28 cellular contexts compared by ENCODE assay signal in the genomic region with DNA sequence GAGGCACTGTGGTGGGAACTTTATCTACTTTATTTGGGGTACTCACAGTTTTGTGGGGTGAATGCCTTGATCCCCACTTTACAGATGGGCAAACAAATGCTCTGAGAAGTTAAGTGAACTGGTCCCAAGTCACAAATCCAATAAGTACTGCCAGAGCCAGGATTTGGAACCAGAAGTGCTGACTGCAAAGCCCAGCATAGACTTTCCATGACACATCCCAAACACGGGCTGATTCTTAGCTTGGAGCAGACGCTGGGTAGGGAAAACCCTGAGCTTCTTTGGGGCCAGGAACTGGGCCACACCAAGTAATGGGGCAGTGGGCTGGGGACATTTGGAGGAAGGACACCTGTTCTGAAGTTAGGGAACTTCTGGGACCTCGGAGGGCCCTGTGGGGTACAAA. TPM values are rescaled to one million over a fixed set of nuclear protein-coding genes. Genes with fewer than 3 reads are reported as not detected.
DNase-seq lines count a peak whose midpoint lies in the region; ATAC-seq, FAIRE-seq and TF ChIP-seq lines count a peak whose summit lies in the region.
"Had no signal": no experiment of that assay in that cellular context is flagged by ENCODE, and none has a peak within 500 bp of the region (broad histone marks: within the 10 kb centered on the region; RNA-seq: fewer than 3 reads in every experiment).

No MANE protein-coding gene starts in this region.

- intact Hi-C loops in ascending aorta (cut with DNase I) (loop anchor here (2.0 kb wide), 1 partner anchor 90 kb away; no protein-coding TSS in a partner anchor), lower lobe of right lung (cut with DNase I) (no loop called here), Caco-2 (cut with micrococcal nuclease; ENCODE audit: unreplicated experiment) (no loop called here)

- H3K27me3 ChIP-seq in BLaER1 (no peaks in the 10 kb centered on the region), ascending aorta (no peaks in the 10 kb centered on the region), lower lobe of right lung (ENCODE audit: low read depth) (no peaks in the 10 kb centered on the region), subcutaneous abdominal adipose tissue (ENCODE audit: control insufficient read depth in 5 of 5, insufficient read depth in 4 of 5, low read length in 5 of 5) (no peaks in the 10 kb centered on the region), Caco-2 (replicated peaks; ENCODE audit: control insufficient read depth, insufficient read depth, low read length) (no peaks in the 10 kb centered on the region)

- no TSS peak for BruUV-seq in Caco-2 (replicated peaks; lab: Mats Ljungman, UMichigan)

- DNase-seq in ascending aorta (ENCODE audit: low spot score in 2 of 2) (peak in 1 of 2 donors; percentile 67), lower lobe of right lung (no peak), Caco-2 (no peak), GM19239 (ENCODE audit: insufficient read length, low spot score) (no peak)
- DNase-seq in stimulated activated naive CD4-positive, alpha-beta T cell treated with Interleukin-2 at 50 U/mL for 16 hours (lab: John Stamatoyannopoulos, UW) = no peak
- DNase-seq: activated B cell treated with CpG ODN at 0.5 μM for 24 hours; activated CD8-positive, alpha-beta memory T cell treated with anti-CD3 and anti-CD28 coated beads, Interleukin-2, amount 50 U/mL, for 4 hours; central memory CD4-positive, alpha-beta T cell; dermis blood vessel endothelial cell; GDM1; GOT3; mesendoderm; MV-4-11; naive B cell; NCI-H2171; NCI-H526; nucleus accumbens had no signal

- no peak for TF ChIP-seq CTCF in ascending aorta (IDR thresholded peaks at IDR 0.05)
- no peak for TF ChIP-seq CTCF in lower lobe of right lung (IDR thresholded peaks at IDR 0.05)
- no peak for TF ChIP-seq CTCF in Caco-2 (IDR thresholded peaks at IDR 0.05; ENCODE audit: insufficient read depth in 1 of 2, low read depth in 1 of 2, low read length in 1 of 2, severe bottlenecking in 1 of 2, unreplicated experiment in 1 of 2)

- H3K9me3 ChIP-seq in BLaER1 (peaks cover 7% of the 10 kb centered on the region), ascending aorta (no peaks in the 10 kb centered on the region), lower lobe of right lung (no peaks in the 10 kb centered on the region), subcutaneous abdominal adipose tissue (ENCODE audit: control insufficient read depth in 5 of 5, low read length in 5 of 5) (no peaks in the 10 kb centered on the region), Caco-2 (no peaks in the 10 kb centered on the region)
- H3K9me3 ChIP-seq: A549, thoracic aorta had no signal

- ATAC-seq in lower lobe of right lung (peak; percentile 20), GM21360 (IDR thresholded peaks at IDR 0.05; ENCODE audit: unreplicated experiment) (no peak)
- ATAC-seq: A549; activated naive CD4-positive, alpha-beta T cell treated with anti-CD3 and anti-CD28 coated beads, Interleukin-2, amount 50 U/mL, for 72 hours; activated T-helper 17 cell treated with anti-CD3 and anti-CD28 coated beads, Interleukin-2, amount 50 U/mL, for 72 hours had no signal

- no peaks in the 10 kb centered on the region for H3K4me1 Mint-ChIP-seq in Caco-2 (ENCODE audit: low read depth, unreplicated experiment)

- no peaks in the 10 kb centered on the region for H3K27me3 Mint-ChIP-seq in Caco-2 (ENCODE audit: insufficient read depth, unreplicated experiment)

- peaks cover 35% of the 10 kb centered on the region for H3K4me1 ChIP-seq in BLaER1
- peaks cover 6 to 26% of the 10 kb centered on the region in 2 donors for H3K4me1 ChIP-seq in ascending aorta
- H3K4me1 ChIP-seq in lower lobe of right lung = peaks cover 49% of the 10 kb centered on the region
- peaks cover 14 to 48% (median 42%) of the 10 kb centered on the region in 5 donors for H3K4me1 ChIP-seq in subcutaneous abdominal adipose tissue (ENCODE audit: control insufficient read depth in 5 of 5, insufficient read depth in 5 of 5, low read length in 5 of 5)
- peaks cover 41% of the 10 kb centered on the region for H3K4me1 ChIP-seq in Caco-2

- peak overlapping the region; percentile 78 for H3K4me2 ChIP-seq in BLaER1
- H3K4me2 ChIP-seq: A549, smooth muscle cell had no signal

- no peak overlapping the region for H3K4me3 Mint-ChIP-seq in Caco-2 (ENCODE audit: unreplicated experiment)
- H3K4me3 Mint-ChIP-seq: activated B cell treated with CpG ODN at 0.5 μM for 24 hours; activated T-helper 17 cell treated with anti-CD3 and anti-CD28 coated beads, Interleukin-2, amount 50 U/mL, for 72 hours; B cell; naive B cell had no signal

- H3K9ac ChIP-seq in BLaER1 (no peak overlapping the region), subcutaneous abdominal adipose tissue (ENCODE audit: low read length in 5 of 5) (peak overlapping the region in 1 of 5 donors; percentile 48)

- H3K4me3 ChIP-seq in BLaER1 (no peak overlapping the region), ascending aorta (no peak overlapping the region), lower lobe of right lung (no peak overlapping the region), subcutaneous abdominal adipose tissue (ENCODE audit: low read depth in 1 of 5, low read length in 5 of 5) (no peak overlapping the region), Caco-2 (ENCODE audit: low read depth, low read length) (no peak overlapping the region)
- H3K4me3 ChIP-seq: A549, smooth muscle cell, thoracic aorta had no signal

- CTCF ChIA-PET in Caco-2 (lab: Charles Lee) = no interaction called here

- POLR2A ChIA-PET in Caco-2 (lab: Charles Lee) = interaction anchor here (0.9 kb wide), 1 partner anchor 21 kb away, joined by 9 read pairs; no protein-coding TSS in a partner anchor

- H3K27ac Mint-ChIP-seq in Caco-2 (ENCODE audit: unreplicated experiment) = no peak overlapping the region
- H3K27ac Mint-ChIP-seq: activated B cell treated with CpG ODN at 0.5 μM for 24 hours; activated naive CD4-positive, alpha-beta T cell treated with anti-CD3 and anti-CD28 coated beads, Interleukin-2, amount 50 U/mL, for 72 hours; activated T-helper 17 cell treated with anti-CD3 and anti-CD28 coated beads, Interleukin-2, amount 50 U/mL, for 72 hours; B cell had no signal

- H3K9me3 Mint-ChIP-seq in Caco-2 (ENCODE audit: unreplicated experiment) = no peaks in the 10 kb centered on the region
- H3K9me3 Mint-ChIP-seq: activated naive CD4-positive, alpha-beta T cell treated with anti-CD3 and anti-CD28 coated beads, Interleukin-2, amount 50 U/mL, for 72 hours; activated T-helper 17 cell treated with anti-CD3 and anti-CD28 coated beads, Interleukin-2, amount 50 U/mL, for 72 hours had no signal

- no peak for FAIRE-seq in GM19239 (lab: Jason Lieb, UNC)
- FAIRE-seq: A549, astrocyte, endometrium had no signal

- no peaks in the 10 kb centered on the region for H3K36me3 Mint-ChIP-seq in Caco-2 (ENCODE audit: insufficient read depth, unreplicated experiment)
- H3K36me3 Mint-ChIP-seq: activated naive CD4-positive, alpha-beta T cell treated with anti-CD3 and anti-CD28 coated beads, Interleukin-2, amount 50 U/mL, for 72 hours had no signal

- H4K20me1 ChIP-seq in BLaER1 = peaks cover 33% of the 10 kb centered on the region; the same call in 1 of the 2 replicates

- no peaks in the 10 kb centered on the region for H3K36me3 ChIP-seq in BLaER1
- H3K36me3 ChIP-seq in ascending aorta = no peaks in the 10 kb centered on the region
- H3K36me3 ChIP-seq in lower lobe of right lung = no peaks in the 10 kb centered on the region
- H3K36me3 ChIP-seq in subcutaneous abdominal adipose tissue (ENCODE audit: control insufficient read depth in 5 of 5, insufficient read depth in 5 of 5, low read length in 5 of 5) = no peaks in the 10 kb centered on the region
- H3K36me3 ChIP-seq in Caco-2 (ENCODE audit: control insufficient read depth, insufficient read depth, low read length) = no peaks in the 10 kb centered on the region
- H3K36me3 ChIP-seq: thoracic aorta had no signal

- H3K27ac ChIP-seq in BLaER1 (no peak overlapping the region), ascending aorta (peak overlapping the region; percentile 3 to 4), lower lobe of right lung (no peak overlapping the region), subcutaneous abdominal adipose tissue (ENCODE audit: low read depth, low read length) (peak overlapping the region; percentile 71)
- H3K27ac ChIP-seq: A549 had no signal

RNA-seq across cellular contexts. Expression of a gene that starts 20.3 kb away (rescaled TPM):
- total RNA-seq in ascending aorta (45.7 TPM), lower lobe of right lung (101 TPM), Caco-2 (2022) (35.2 and 36.7 TPM in 2 replicates)
- total RNA-seq: activated naive CD4-positive, alpha-beta T cell treated with anti-CD3 and anti-CD28 coated beads, Interleukin-2, amount 50 U/mL, for 72 hours; activated T-helper 17 cell treated with anti-CD3 and anti-CD28 coated beads, Interleukin-2, amount 50 U/mL, for 72 hours had no signal

Comparison
In these comparisons a context has a peak if more than half of its experiments do, and no peak if none do; other contexts are left out.
1. H3K27ac ChIP-seq: peak in ascending aorta (2 of 2) and subcutaneous abdominal adipose tissue (single experiment); none in BLaER1 (single experiment) and lower lobe of right lung (single experiment).